Comparison of ENCODE assay signal across 8 cellular contexts in genomic region chr17:15502315-15503112, GRCh38. TPM values are rescaled to one million over a fixed set of nuclear protein-coding genes. Genes with fewer than 3 reads are reported as not detected.
DNase-seq lines count a peak whose midpoint lies in the region; ATAC-seq and TF ChIP-seq lines count a peak whose summit lies in the region.

No MANE protein-coding gene starts in this region.

- H3K4me1 ChIP-seq in neutrophil (ENCODE audit: control insufficient read depth in 1 of 2, insufficient read depth in 1 of 2, low read depth in 1 of 2, low read length in 1 of 2) = peaks cover 11 to 16% of the 10 kb centered on the region in 2 experiments

- H3K9me3 ChIP-seq in neutrophil = no peaks in the 10 kb centered on the region

- POLR2A ChIA-PET in AG04449 (lab: Yijun Ruan, JAX) = interaction anchor here (0.6 to 1.2 kb wide), 6 partner anchors 11 to 266 kb away, joined by 3 to 4 read pairs (median 4); no protein-coding TSS in a partner anchor

- CTCF ChIA-PET in AG04449 (lab: Yijun Ruan, JAX) = interaction anchor here (0.6 to 11.1 kb wide), 49 partner anchors 8 to 335 kb away, joined by 3 to 318 read pairs (median 5); partner anchors contain the start of gene PMP22

- no peaks in the 10 kb centered on the region for H3K27me3 ChIP-seq in neutrophil

- no peaks in the 10 kb centered on the region for H3K36me3 ChIP-seq in neutrophil

- ATAC-seq in GM18861 (IDR thresholded peaks at IDR 0.05; ENCODE audit: unreplicated experiment) = peak; percentile 68
- peak; percentile 85 for ATAC-seq in HG03159 (IDR thresholded peaks at IDR 0.05; ENCODE audit: unreplicated experiment)

- H3K27ac ChIP-seq in neutrophil = peak overlapping the region; percentile 60

- TF ChIP-seq CTCF in AG04449 (IDR thresholded peaks at IDR 0.05; ENCODE audit: insufficient read depth, low read length, missing control alignments) = peak; percentile 88
- TF ChIP-seq CTCF in foreskin fibroblast (IDR thresholded peaks at IDR 0.05; ENCODE audit: low read depth, low read length) = peak; percentile 94
- TF ChIP-seq CTCF in neutrophil (IDR thresholded peaks at IDR 0.05) = peak; percentile 81

- H3K4me3 ChIP-seq in AG04449 (ENCODE audit: low read depth, low read length) (peak overlapping the region; percentile 33), foreskin fibroblast (ENCODE audit: low read depth in 1 of 2, low read length in 2 of 2) (peak overlapping the region; percentile 40 to 43), neutrophil (ENCODE audit: low read depth in 1 of 2, low read length in 1 of 2) (peak overlapping the region in 1 of 2 experiments; percentile 44)

- DNase-seq in AG04449 (ENCODE audit: low read depth, low spot score) (peak; percentile 67), RPMI7951 (ENCODE audit: low read depth) (peak; percentile 92), foreskin fibroblast (peak; percentile 91 to 97), stromal cell of bone marrow (ENCODE audit: low read depth) (peak; percentile 91)
- peak; percentile 87 for DNase-seq in activated effector memory CD4-positive, alpha-beta T cell treated with anti-CD3 and anti-CD28 coated beads, Interleukin-2, amount 50 U/mL, for 16 hours

RNA-seq across cellular contexts. Expression of gene CDRT4, which starts 35.1 kb away (rescaled TPM):
- total RNA-seq in RPMI7951 (2014; rRNA removed; shearing (Covaris generic)) = 0.24 and 0.49 TPM in 2 replicates
